In genomic region chr2:10405441-10405840, GRCh38 we compare ENCODE assay signal across 10 cellular contexts. TPM values are rescaled to one million over a fixed set of nuclear protein-coding genes. Genes with fewer than 3 reads are reported as not detected.
DNase-seq lines count a peak whose midpoint lies in the region; ATAC-seq and TF ChIP-seq lines count a peak whose summit lies in the region.
"Had no signal": no experiment of that assay in that cellular context is flagged by ENCODE, and none has a peak within 500 bp of the region (broad histone marks: within the 10 kb centered on the region; RNA-seq: fewer than 3 reads in every experiment).

No MANE protein-coding gene starts in this region.

- in situ Hi-C loops in astrocyte of the spinal cord (cut with HindIII; ENCODE audit: low sequenced_read_pairs), result no loop called here

- TF ChIP-seq RAD21 in HCT116 (IDR thresholded peaks at IDR 0.05; ENCODE audit: low read depth), result no peak

- intact Hi-C loops in HCT116 (cut with micrococcal nuclease), result no loop called here

- BruUV-seq in HCT116 (replicated peaks; lab: Mats Ljungman, UMichigan), result no TSS peak

- peak overlapping the region; percentile 53 for H3K4me2 ChIP-seq in HCT116 (ENCODE audit: low read length)
- H3K4me2 ChIP-seq: KMS-11 had no signal

- H3K9ac ChIP-seq in HCT116 (ENCODE audit: low read length) (peak overlapping the region; percentile 24; the same call in 1 of the 2 replicates), subcutaneous abdominal adipose tissue (ENCODE audit: low read length in 5 of 5) (peak overlapping the region in 1 of 5 donors; percentile 21)
- H3K9ac ChIP-seq: KMS-11 had no signal

- H3K36me3 ChIP-seq in HCT116 (ENCODE audit: control insufficient read depth in 1 of 2, insufficient read depth in 2 of 2, low read length in 2 of 2), result peaks cover 2 to 6% of the 10 kb centered on the region in 2 experiments; a peak in 1 of 4 replicates
- H3K36me3 ChIP-seq in right atrium auricular region, result no peaks in the 10 kb centered on the region
- peaks cover 0 to 2% (median 0%) of the 10 kb centered on the region in 5 donors for H3K36me3 ChIP-seq in subcutaneous abdominal adipose tissue (ENCODE audit: control insufficient read depth in 5 of 5, insufficient read depth in 5 of 5, low read length in 5 of 5)

- no peak for DNase-seq in HCT116 (ENCODE audit: low read depth, low spot score)
- peak; percentile 90 for DNase-seq in astrocyte of the spinal cord (ENCODE audit: low read depth, low spot score)
- no peak for DNase-seq in right atrium auricular region (ENCODE audit: low spot score)
- DNase-seq in iPS-NIHi7 (ENCODE audit: extremely low spot score), result no peak
- DNase-seq in NCI-H748 (lab: John Stamatoyannopoulos, UW; ENCODE audit: unreplicated experiment), result no peak
- no peak for DNase-seq in NCI-H1436 treated with DMSO at 0.1 percent for 48 hours (lab: John Stamatoyannopoulos, UW)
- DNase-seq in GF-D8 (lab: John Stamatoyannopoulos, UW), result no peak

- H3K27ac ChIP-seq in HCT116 (ENCODE audit: low read depth, low read length) (peak overlapping the region; percentile 52), right atrium auricular region (peak overlapping the region; percentile 29 to 72), subcutaneous abdominal adipose tissue (ENCODE audit: low read depth, low read length) (peak overlapping the region; percentile 41)
- H3K27ac ChIP-seq: KMS-11, VCaP had no signal

- no peaks in the 10 kb centered on the region for H3K27me3 ChIP-seq in HCT116 (ENCODE audit: insufficient read depth, low read length)
- no peaks in the 10 kb centered on the region for H3K27me3 ChIP-seq in right atrium auricular region
- H3K27me3 ChIP-seq in subcutaneous abdominal adipose tissue (ENCODE audit: control insufficient read depth in 5 of 5, insufficient read depth in 4 of 5, low read length in 5 of 5), result peaks cover 0 to 3% (median 0%) of the 10 kb centered on the region in 5 donors

- H3K79me2 ChIP-seq in HCT116 (ENCODE audit: insufficient read depth, low read length), result peaks cover 31% of the 10 kb centered on the region

- no peaks in the 10 kb centered on the region for H3K9me2 ChIP-seq in HCT116 (ENCODE audit: insufficient read depth)

- no peaks in the 10 kb centered on the region for H4K20me1 ChIP-seq in HCT116 (ENCODE audit: insufficient read depth)

- RAD21 ChIA-PET in HCT116 (lab: Charles Lee; ENCODE audit: low non-redundant PET in 1 of 2, low total read pairs in 2 of 2, uncharacterized antibody in 2 of 2, unreplicated experiment in 2 of 2), result no interaction called here

- no peak overlapping the region for H2AFZ ChIP-seq in HCT116 (ENCODE audit: low read depth, low read length, poor library complexity, severe bottlenecking)

- POLR2A ChIA-PET in HCT116 (lab: Charles Lee), result interaction anchor here (0.8 to 1.3 kb wide), 2 partner anchors 34 to 102 kb away, joined by 3 read pairs; no protein-coding TSS in a partner anchor

- ATAC-seq in HCT116, result no peak

- H3K9me3 ChIP-seq in HCT116 (ENCODE audit: control insufficient read depth in 1 of 2, insufficient read depth in 1 of 2, low read depth in 1 of 2, low read length in 2 of 2), result no peaks in the 10 kb centered on the region
- no peaks in the 10 kb centered on the region for H3K9me3 ChIP-seq in right atrium auricular region
- no peaks in the 10 kb centered on the region for H3K9me3 ChIP-seq in subcutaneous abdominal adipose tissue (ENCODE audit: control insufficient read depth in 5 of 5, low read length in 5 of 5)

- TF ChIP-seq CTCF in HCT116 (IDR thresholded peaks at IDR 0.05 in 2 of 3, conservative IDR thresholded peaks at IDR 0.05 in 1 of 3; ENCODE audit: borderline replicate concordance in 1 of 3, insufficient read depth in 1 of 3, low read depth in 2 of 3, low read length in 2 of 3) (no peak), astrocyte of the spinal cord (IDR thresholded peaks at IDR 0.05; ENCODE audit: low read depth, low read length) (no peak), right atrium auricular region (IDR thresholded peaks at IDR 0.05) (no peak)

- H3K4me1 ChIP-seq in HCT116 (ENCODE audit: control insufficient read depth in 1 of 2, insufficient read depth in 2 of 2, low read length in 2 of 2) (peaks cover 68 to 87% of the 10 kb centered on the region in 2 experiments), right atrium auricular region (peaks cover 0 to 77% of the 10 kb centered on the region in 2 donors), subcutaneous abdominal adipose tissue (ENCODE audit: control insufficient read depth in 5 of 5, insufficient read depth in 5 of 5, low read length in 5 of 5) (peaks cover 16 to 89% (median 82%) of the 10 kb centered on the region in 5 donors)

- TF ChIP-seq POLR2A in HCT116 (IDR thresholded peaks at IDR 0.05; ENCODE audit: borderline replicate concordance, extremely low read depth, insufficient read depth, insufficient read length), result no peak

- CTCF ChIA-PET in HCT116 (lab: Charles Lee), result no interaction called here

- H3K4me3 ChIP-seq in HCT116 (replicated peaks in 1 of 2; ENCODE audit: low read depth in 1 of 2, low read length in 2 of 2) (no peak overlapping the region), astrocyte of the spinal cord (ENCODE audit: low read depth, low read length) (no peak overlapping the region), right atrium auricular region (no peak overlapping the region), subcutaneous abdominal adipose tissue (ENCODE audit: low read depth in 1 of 5, low read length in 5 of 5) (peak overlapping the region in 1 of 5 donors; percentile 4)

TF ChIP-seq in HCT116, 20 proteins besides CTCF, POLR2A, EP300 and RAD21:
- TF ChIP-seq POLR2AphosphoS5 (IDR thresholded peaks at IDR 0.05; ENCODE audit: low read depth, low read length), result peak; percentile 56; the same call in 1 of the 2 replicates
- TF ChIP-seq ZNF274 (IDR thresholded peaks at IDR 0.05; ENCODE audit: low read depth, low read length), result no peak

RNA-seq across cellular contexts. Expression of gene ODC1, which starts 42.7 kb away (rescaled TPM):
- total RNA-seq in HCT116 (2021; ENCODE audit: unreplicated experiment), result 231 TPM
- polyA plus RNA-seq in HCT116 (2012), result 178 and 235 TPM in 2 replicates
- 10 to 100 TPM; 41.3 to 73.9 TPM for total RNA-seq in right atrium auricular region
